In genomic region chr3:196792771-196793170, GRCh38 we compare ENCODE assay signal across 11 cellular contexts. TPM values are rescaled to one million over a fixed set of nuclear protein-coding genes. Genes with fewer than 3 reads are reported as not detected.
DNase-seq lines count a peak whose midpoint lies in the region; ATAC-seq and TF ChIP-seq lines count a peak whose summit lies in the region.
"Had no signal": no experiment of that assay in that cellular context is flagged by ENCODE, and none has a peak within 500 bp of the region (broad histone marks: within the 10 kb centered on the region; RNA-seq: fewer than 3 reads in every experiment).

No MANE protein-coding gene starts in this region.

- H3K36me3 ChIP-seq in Panc1 (ENCODE audit: control insufficient read depth, insufficient read depth, low read length), result 0 out of 2 replicates have a peak, but pooled peaks cover 2% of the 10 kb centered on the region

- in situ Hi-C loops in Panc1 (cut with HindIII; ENCODE audit: low pct_unique_long_range_greater_than_20kb, low sequenced_read_pairs), result no loop called here

- peaks cover 9% of the 10 kb centered on the region; the same call in 1 of the 2 replicates for H3K9me3 ChIP-seq in Panc1 (ENCODE audit: control insufficient read depth, insufficient read depth, low read depth, low read length)

- H3K4me3 ChIP-seq in Panc1 (ENCODE audit: low read depth in 2 of 2, low read length in 2 of 2), result peak overlapping the region in 1 of 2 experiments; percentile 7; a peak in 2 of 4 replicates

- ATAC-seq in Panc1, result peak; percentile 82
- peak; percentile 25 for ATAC-seq in esophagus mucosa
- ATAC-seq in omental fat pad (ENCODE audit: low FRiP score), result peak; percentile 66
- ATAC-seq: CD8-positive, alpha-beta T cell had no signal

- CTCF ChIA-PET in Panc1 (lab: Charles Lee), result no interaction called here

- BruUV-seq in Panc1 (replicated peaks; lab: Mats Ljungman, UMichigan), result no TSS peak

- no peak for TF ChIP-seq CTCF in Panc1 (IDR thresholded peaks at IDR 0.05)
- no peak for TF ChIP-seq CTCF in omental fat pad (IDR thresholded peaks at IDR 0.05)

- intact Hi-C loops in Panc1 (cut with micrococcal nuclease; ENCODE audit: unreplicated experiment), result no loop called here

- H3K27ac ChIP-seq in Panc1 (ENCODE audit: low read length), result peak overlapping the region; percentile 81

- H3K4me1 ChIP-seq in Panc1 (ENCODE audit: control insufficient read depth, insufficient read depth, low read length), result peaks cover 45% of the 10 kb centered on the region

- DNase-seq in ELF-1 (ENCODE audit: low read depth, low spot score) (peak; percentile 51), Panc1 (ENCODE audit: low read depth, low spot score) (no peak), omental fat pad (ENCODE audit: low spot score) (no peak), hippocampal formation (lab: John Stamatoyannopoulos, UW) (no peak), DMS153 treated with DMSO at 0.1 percent for 48 hours (lab: John Stamatoyannopoulos, UW; ENCODE audit: unreplicated experiment) (no peak)
- DNase-seq in stimulated activated CD4-positive, alpha-beta T cell treated with anti-CD3 and anti-CD28 coated beads, Interleukin-2, amount 100 ng/mL, for 48 hours, result no peak
- no peak for DNase-seq in activated CD4-positive, alpha-beta T cell treated with anti-CD3 and anti-CD28 coated beads for 4 hours
- DNase-seq: CD8-positive, alpha-beta T cell; midbrain; NCI-H446 treated with DMSO at 0.1 percent for 48 hours had no signal

- POLR2A ChIA-PET in Panc1 (lab: Charles Lee), result no interaction called here

- no peaks in the 10 kb centered on the region for H3K27me3 ChIP-seq in Panc1 (ENCODE audit: control insufficient read depth, insufficient read depth, low read length)

RNA-seq across cellular contexts. Expression of gene PAK2, which starts 53.1 kb away (rescaled TPM):
- total RNA-seq in Panc1 (2021; ENCODE audit: unreplicated experiment) (185 TPM), esophagus mucosa (36.5 TPM), omental fat pad (100 to 1,000 TPM in 1 of 4 donors, 10 to 100 TPM in 3; 50.3 to 108 (median 81.0) TPM)
- polyA plus RNA-seq in Panc1 (2012; ENCODE audit: insufficient read length), result 115 TPM

Comparison
In these comparisons a context has a peak if more than half of its experiments do, and no peak if none do; other contexts are left out.
1. ATAC-seq: peak in every context shown above with its lines; median percentile 82 in Panc1; 66 in omental fat pad; 25 in esophagus mucosa.